In genomic region chr12:49741882-49742620, GRCh38 we compare ENCODE assay signal across 8 cellular contexts. TPM values are rescaled to one million over a fixed set of nuclear protein-coding genes. Genes with fewer than 3 reads are reported as not detected.
DNase-seq lines count a peak whose midpoint lies in the region; ATAC-seq, FAIRE-seq and TF ChIP-seq lines count a peak whose summit lies in the region.

No MANE protein-coding gene starts in this region.

- no peak for TF ChIP-seq POLR2A in A549 (IDR thresholded peaks at IDR 0.05; ENCODE audit: low read length)

- peak overlapping the region; percentile 86 for H3K4me2 ChIP-seq in A549

- peak; percentile 62 to 84 for DNase-seq in A549 (ENCODE audit: low read depth in 1 of 2, low spot score in 1 of 2)
- DNase-seq in NCI-H69 (lab: John Stamatoyannopoulos, UW): peak; percentile 85
- DNase-seq in activated CD4-positive, alpha-beta T cell treated with anti-CD3 and anti-CD28 coated beads, Interleukin-2, amount 50 U/mL, for 48 hours: peak; percentile 87 to 89
- peak; percentile 25 to 90 for DNase-seq in dermis microvascular lymphatic vessel endothelial cell (ENCODE audit: low read depth in 2 of 2)
- DNase-seq in lower lobe of right lung: peak; percentile 95
- DNase-seq in stimulated activated CD4-positive, alpha-beta T cell treated with anti-CD3 and anti-CD28 coated beads, TNF-alpha, amount 100 ng/mL, for 4 hours (ENCODE audit: low read depth in 3 of 3): peak; percentile 69 to 78 (median 72)

- POLR2A ChIA-PET in A549 (lab: Yijun Ruan, JAX): interaction anchor here (0.6 to 1.7 kb wide), 45 partner anchors 8 to 631 kb away, joined by 3 to 30 read pairs (median 5); partner anchors contain the start of genes BCDIN3D, COX14, FMNL3 and LMBR1L

- TF ChIP-seq EP300 in A549 (IDR thresholded peaks at IDR 0.05): no peak

- peak; percentile 76 to 79 for ATAC-seq in A549
- ATAC-seq in GM18520 (IDR thresholded peaks at IDR 0.05; ENCODE audit: unreplicated experiment): peak; percentile 46
- ATAC-seq in HG03095 (IDR thresholded peaks at IDR 0.05; ENCODE audit: unreplicated experiment): peak; percentile 50
- ATAC-seq in lower lobe of right lung: peak; percentile 90 to 91

- H3K9me3 ChIP-seq in A549 (no peaks in the 10 kb centered on the region), lower lobe of right lung (no peaks in the 10 kb centered on the region)

- intact Hi-C loops in lower lobe of right lung (cut with DNase I): no loop called here

- CTCF ChIA-PET in A549 (lab: Yijun Ruan, JAX): interaction anchor here (0.6 to 2.6 kb wide), 50 partner anchors 8 to 333 kb away, joined by 3 to 27 read pairs (median 5); partner anchors contain the start of gene PRPF40B

- H3K27ac ChIP-seq in A549 (peak overlapping the region; percentile 71 to 92), lower lobe of right lung (peak overlapping the region; percentile 99)

- peaks cover 18% of the 10 kb centered on the region for H3K4me1 ChIP-seq in A549
- H3K4me1 ChIP-seq in lower lobe of right lung: peaks cover 52% of the 10 kb centered on the region

- H3K36me3 ChIP-seq in lower lobe of right lung: peaks cover 10% of the 10 kb centered on the region

- no peaks in the 10 kb centered on the region for H3K27me3 ChIP-seq in lower lobe of right lung (ENCODE audit: low read depth)

- no peak for TF ChIP-seq CTCF in A549 (IDR thresholded peaks at IDR 0.05)
- TF ChIP-seq CTCF in lower lobe of right lung (IDR thresholded peaks at IDR 0.05): no peak

- no peak for FAIRE-seq in A549 (lab: Jason Lieb, UNC)

- WGBS in A549 (ENCODE audit: missing lambda C conversion rate): 3% methylated on average over 29 of the region's 35 CpGs

- no peak for TF ChIP-seq RAD21 in A549 (conservative IDR thresholded peaks at IDR 0.05 in 1 of 2, IDR thresholded peaks at IDR 0.05 in 1 of 2)

- H3K4me3 ChIP-seq in A549: peak overlapping the region; percentile 67
- H3K4me3 ChIP-seq in lower lobe of right lung: peak overlapping the region; percentile 80

TF ChIP-seq in A549, 52 proteins besides CTCF, POLR2A, EP300 and RAD21:
- TF ChIP-seq FOSL2 (IDR thresholded peaks at IDR 0.05) (no peak), FOSL2 (CRISPR knock-in tag; IDR thresholded peaks at IDR 0.05) (peak; percentile 12; the same call in 1 of the 2 replicates), HOXA7 (CRISPR knock-in tag; IDR thresholded peaks at IDR 0.05) (peak; percentile 75), E2F6 (IDR thresholded peaks at IDR 0.05; ENCODE audit: borderline replicate concordance, low read depth) (peak; percentile 44; the same call in 1 of the 2 replicates), ZNF302 (CRISPR knock-in tag; IDR thresholded peaks at IDR 0.05) (no peak), EHMT2 (IDR thresholded peaks at IDR 0.05; ENCODE audit: low read depth) (no peak), TP53 (CRISPR knock-in tag; IDR thresholded peaks at IDR 0.05) (peak; percentile 94), MYC (IDR thresholded peaks at IDR 0.05; ENCODE audit: borderline replicate concordance, low read length) (peak; percentile 77), RARB (CRISPR knock-in tag; IDR thresholded peaks at IDR 0.05) (peak; percentile 52; the same call in 1 of the 2 replicates), FOSB (CRISPR knock-in tag; IDR thresholded peaks at IDR 0.05) (peak; percentile 80; the same call in 1 of the 2 replicates), RFX5 (IDR thresholded peaks at IDR 0.05) (peak; percentile 54; the same call in 1 of the 2 replicates), USF2 (IDR thresholded peaks at IDR 0.05) (peak; percentile 55; the same call in 1 of the 2 replicates)
TF ChIP-seq in A549: peak in this region for 9.

RNA-seq across cellular contexts. Expression of gene TMBIM6, which starts 0.7 kb away (rescaled TPM):
- polyA plus RNA-seq in A549 (2011; rRNA removed) (1,088 and 1,255 TPM in 2 replicates), A549 (2017; fragmentation: RNase III; extraction: RNeasy Plus Mini Kit Qiagen cat#74134 plus additional on column Dnase treatment) (302 to 341 TPM (median 331 TPM) in 3 replicates)
- 277 and 358 TPM in 2 replicates for polyA plus RNA-seq in A549 (2012; cell fraction: cytosol; rRNA removed)
- polyA plus RNA-seq in A549 (2012; cell fraction: nucleus; rRNA removed): 227 and 596 TPM in 2 replicates
- 371 and 381 TPM in 2 replicates for polyA minus RNA-seq in A549 (2011; rRNA and poly(A)+ RNA removed)
- total RNA-seq in dermis microvascular lymphatic vessel endothelial cell (272 and 419 TPM in 2 replicates), lower lobe of right lung (671 TPM)

RNA-seq across cellular contexts. Expression of gene FMNL3, which starts 34.8 kb away (rescaled TPM):
- polyA plus RNA-seq in A549 (2011; rRNA removed) (1.7 TPM in 2 replicates), A549 (2017; fragmentation: RNase III; extraction: RNeasy Plus Mini Kit Qiagen cat#74134 plus additional on column Dnase treatment) (1.5 to 1.7 TPM (median 1.7 TPM) in 3 replicates)
- 1.3 and 1.9 TPM in 2 replicates for polyA plus RNA-seq in A549 (2012; cell fraction: cytosol; rRNA removed)
- 2.6 and 3.3 TPM in 2 replicates for polyA plus RNA-seq in A549 (2012; cell fraction: nucleus; rRNA removed)
- polyA minus RNA-seq in A549 (2011; rRNA and poly(A)+ RNA removed): 5.5 and 5.9 TPM in 2 replicates
- total RNA-seq in dermis microvascular lymphatic vessel endothelial cell (70.0 and 71.4 TPM in 2 replicates), lower lobe of right lung (36.1 TPM)

Comparison
In these comparisons a context has a peak if more than half of its experiments do, and no peak if none do; other contexts are left out.
1. Peak in every context shown above with its lines: DNase-seq, ATAC-seq, H3K4me3 ChIP-seq and H3K27ac ChIP-seq.